Comparison of ENCODE assay signal across 8 cellular contexts in the genomic region with DNA sequence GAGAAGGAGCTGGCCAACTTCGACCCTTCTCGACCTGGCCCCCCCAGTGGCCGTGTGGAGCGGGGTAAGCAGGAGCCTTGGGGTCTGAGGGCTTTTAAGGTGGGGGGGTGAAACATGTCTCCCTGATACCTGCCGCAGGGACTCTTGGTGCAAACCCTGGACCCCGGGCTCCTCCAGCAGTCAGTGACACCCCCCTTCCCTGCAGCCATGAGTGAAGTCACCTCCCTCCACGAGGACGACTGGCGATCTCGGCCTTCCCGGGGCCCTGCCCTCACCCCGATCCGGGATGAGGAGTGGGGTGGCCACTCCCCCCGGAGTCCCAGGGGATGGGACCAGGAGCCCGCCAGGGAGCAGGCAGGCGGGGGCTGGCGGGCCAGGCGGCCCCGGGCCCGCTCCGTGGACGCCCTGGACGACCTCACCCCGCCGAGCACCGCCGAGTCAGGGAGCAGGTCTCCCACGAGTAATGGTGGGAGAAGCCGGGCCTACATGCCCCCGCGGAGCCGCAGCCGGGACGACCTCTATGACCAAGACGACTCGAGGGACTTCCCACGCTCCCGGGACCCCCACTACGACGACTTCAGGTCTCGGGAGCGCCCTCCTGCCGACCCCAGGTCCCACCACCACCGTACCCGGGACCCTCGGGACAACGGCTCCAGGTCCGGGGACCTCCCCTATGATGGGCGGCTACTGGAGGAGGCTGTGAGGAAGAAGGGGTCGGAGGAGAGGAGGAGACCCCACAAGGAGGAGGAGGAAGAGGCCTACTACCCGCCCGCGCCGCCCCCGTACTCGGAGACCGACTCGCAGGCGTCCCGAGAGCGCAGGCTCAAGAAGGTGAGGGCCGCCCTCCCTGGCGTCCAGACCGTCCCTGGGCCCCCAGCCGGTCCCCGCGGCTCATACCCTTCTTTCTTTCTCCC. TPM values are rescaled to one million over a fixed set of nuclear protein-coding genes. Genes with fewer than 3 reads are reported as not detected.
DNase-seq lines count a peak whose midpoint lies in the region; ATAC-seq and TF ChIP-seq lines count a peak whose summit lies in the region.

No MANE protein-coding gene starts in this region.

- intact Hi-C loops in esophagus squamous epithelium (cut with DNase I), result no loop called here

- DNase-seq in CMK (ENCODE audit: low read depth) (peak; percentile 52), LHCN-M2 (ENCODE audit: low read depth) (peak; percentile 18), esophagus squamous epithelium (lab: John Stamatoyannopoulos, UW) (no peak), ureter (ENCODE audit: low spot score) (peak; percentile 63), inferior parietal cortex (ENCODE audit: extremely low spot score) (no peak)
- peak; percentile 64 for DNase-seq in activated CD8-positive, alpha-beta memory T cell treated with anti-CD3 and anti-CD28 coated beads, Interleukin-2, amount 10 ng/mL, durations not matched to agents 7 days and 5 days
- DNase-seq in naive thymus-derived CD8-positive, alpha-beta T cell, result peak in 7 of 10 donors; percentile 23 to 73 (median 37)

- H3K4me1 Mint-ChIP-seq in activated CD8-positive, alpha-beta memory T cell treated with anti-CD3 and anti-CD28 coated beads, Interleukin-2, amount 10 ng/mL, durations not matched to agents 7 days and 5 days, result peaks cover 17% of the 10 kb centered on the region
- H3K4me1 Mint-ChIP-seq in naive thymus-derived CD8-positive, alpha-beta T cell, result peaks cover 21 to 55% (median 47%) of the 10 kb centered on the region in 4 donors

- POLR2A ChIA-PET in naive thymus-derived CD8-positive, alpha-beta T cell (lab: Charles Lee), result interaction anchor here (0.8 to 7.7 kb wide), 17 partner anchors 13 to 125 kb away, joined by 3 to 91 read pairs (median 5); a partner anchor contains a TSS

- H3K27me3 Mint-ChIP-seq in activated CD8-positive, alpha-beta memory T cell treated with anti-CD3 and anti-CD28 coated beads, Interleukin-2, amount 10 ng/mL, durations not matched to agents 7 days and 5 days, result no peaks in the 10 kb centered on the region
- no peaks in the 10 kb centered on the region for H3K27me3 Mint-ChIP-seq in naive thymus-derived CD8-positive, alpha-beta T cell

- no peaks in the 10 kb centered on the region for H3K9me3 Mint-ChIP-seq in activated CD8-positive, alpha-beta memory T cell treated with anti-CD3 and anti-CD28 coated beads, Interleukin-2, amount 10 ng/mL, durations not matched to agents 7 days and 5 days (ENCODE audit: low read depth)
- no peaks in the 10 kb centered on the region for H3K9me3 Mint-ChIP-seq in naive thymus-derived CD8-positive, alpha-beta T cell

- H3K27ac Mint-ChIP-seq in activated CD8-positive, alpha-beta memory T cell treated with anti-CD3 and anti-CD28 coated beads, Interleukin-2, amount 10 ng/mL, durations not matched to agents 7 days and 5 days, result peak overlapping the region; percentile 90
- peak overlapping the region; percentile 88 to 98 (median 97) for H3K27ac Mint-ChIP-seq in naive thymus-derived CD8-positive, alpha-beta T cell

- TF ChIP-seq POLR2A in esophagus squamous epithelium (IDR thresholded peaks at IDR 0.05), result no peak

- H3K4me3 ChIP-seq in esophagus squamous epithelium, result peak overlapping the region; percentile 63 to 95 (median 75)

- peak; percentile 29 for ATAC-seq in activated CD8-positive, alpha-beta memory T cell treated with anti-CD3 and anti-CD28 coated beads, Interleukin-2, amount 10 ng/mL, durations not matched to agents 7 days and 5 days
- peak; percentile 17 to 19 for ATAC-seq in naive thymus-derived CD8-positive, alpha-beta T cell
- no peak for ATAC-seq in GM21447 (IDR thresholded peaks at IDR 0.05; ENCODE audit: unreplicated experiment)

- peak overlapping the region; percentile 94 to 98 (median 96) for H3K27ac ChIP-seq in esophagus squamous epithelium

- CTCF ChIA-PET in activated CD8-positive, alpha-beta memory T cell treated with anti-CD3 and anti-CD28 coated beads, Interleukin-2, amount 10 ng/mL, durations not matched to agents 7 days and 5 days (lab: Charles Lee), result interaction anchor here (1.1 to 1.4 kb wide), 2 partner anchors 28 to 228 kb away, joined by 3 read pairs; no protein-coding TSS in a partner anchor

- no peaks in the 10 kb centered on the region for H3K9me3 ChIP-seq in esophagus squamous epithelium

- peaks cover 0 to 63% (median 21%) of the 10 kb centered on the region in 3 donors for H3K36me3 ChIP-seq in esophagus squamous epithelium

- H3K4me1 ChIP-seq in esophagus squamous epithelium, result peaks cover 21 to 68% (median 32%) of the 10 kb centered on the region in 3 donors

- H3K27me3 ChIP-seq in esophagus squamous epithelium, result no peaks in the 10 kb centered on the region

- H3K4me3 Mint-ChIP-seq in activated CD8-positive, alpha-beta memory T cell treated with anti-CD3 and anti-CD28 coated beads, Interleukin-2, amount 10 ng/mL, durations not matched to agents 7 days and 5 days, result peak overlapping the region; percentile 89
- peak overlapping the region; percentile 89 to 98 (median 96) for H3K4me3 Mint-ChIP-seq in naive thymus-derived CD8-positive, alpha-beta T cell

- no peak for TF ChIP-seq CTCF in esophagus squamous epithelium (IDR thresholded peaks at IDR 0.05)

- peaks cover 20% of the 10 kb centered on the region for H3K36me3 Mint-ChIP-seq in activated CD8-positive, alpha-beta memory T cell treated with anti-CD3 and anti-CD28 coated beads, Interleukin-2, amount 10 ng/mL, durations not matched to agents 7 days and 5 days
- peaks cover 0 to 43% (median 4%) of the 10 kb centered on the region in 3 donors for H3K36me3 Mint-ChIP-seq in naive thymus-derived CD8-positive, alpha-beta T cell

- WGBS in esophagus squamous epithelium, 2 donors, result 1 to 13% methylated on average over 13 to 19 of the region's 67 CpGs

RNA-seq across cellular contexts. Expression of a gene that starts 1.6 kb away (rescaled TPM):
- total RNA-seq in LHCN-M2 (2014; rRNA removed) (82.3 and 86.1 TPM in 2 replicates), esophagus squamous epithelium (10 to 100 TPM; 56.1 to 79.7 (median 59.0) TPM), ureter (113 TPM)
- 103 TPM for polyA plus RNA-seq in LHCN-M2 (2012)
- total RNA-seq in activated CD8-positive, alpha-beta memory T cell treated with anti-CD3 and anti-CD28 coated beads, Interleukin-2, amount 10 ng/mL, durations not matched to agents 7 days and 5 days, result 100 to 1,000 TPM; 138 to 154 TPM
- 100 to 1,000 TPM; 226 to 232 TPM for total RNA-seq in naive thymus-derived CD8-positive, alpha-beta T cell
- 1 to 10 TPM; 4.5 to 6.9 (median 5.2) TPM for polyA plus RNA-seq in naive thymus-derived CD8-positive, alpha-beta T cell

RNA-seq across cellular contexts. Expression of a gene that starts 15.2 kb away (rescaled TPM):
- total RNA-seq in LHCN-M2 (2014; rRNA removed), result not detected in 2 replicates
- not detected for polyA plus RNA-seq in LHCN-M2 (2012)
- under 1 TPM; 0.55 to 0.77 TPM for total RNA-seq in activated CD8-positive, alpha-beta memory T cell treated with anti-CD3 and anti-CD28 coated beads, Interleukin-2, amount 10 ng/mL, durations not matched to agents 7 days and 5 days
- total RNA-seq in esophagus squamous epithelium, result not detected
- total RNA-seq in naive thymus-derived CD8-positive, alpha-beta T cell, result 1 to 10 TPM; 2.5 to 2.6 TPM
- polyA plus RNA-seq in naive thymus-derived CD8-positive, alpha-beta T cell, result under 1 TPM in 1 of 3 donors, not detected in 2; 0.06 TPM
- total RNA-seq in ureter, result 1.2 TPM

RNA-seq across cellular contexts. Expression of a gene that starts 18.4 kb away (rescaled TPM):
- total RNA-seq in LHCN-M2 (2014; rRNA removed) (1.7 and 2.6 TPM in 2 replicates), esophagus squamous epithelium (100 to 1,000 TPM in 1 of 4 donors, 10 to 100 TPM in 3; 36.0 to 113 (median 79.4) TPM), ureter (55.2 TPM)
- 3.5 TPM for polyA plus RNA-seq in LHCN-M2 (2012)
- 10 to 100 TPM in 1 of 2 experiments, 1 to 10 TPM in 1; 7.2 to 10.0 TPM for total RNA-seq in activated CD8-positive, alpha-beta memory T cell treated with anti-CD3 and anti-CD28 coated beads, Interleukin-2, amount 10 ng/mL, durations not matched to agents 7 days and 5 days
- 10 to 100 TPM; 57.4 to 59.9 TPM for total RNA-seq in naive thymus-derived CD8-positive, alpha-beta T cell
- polyA plus RNA-seq in naive thymus-derived CD8-positive, alpha-beta T cell, result 100 to 1,000 TPM in 1 of 3 donors, 10 to 100 TPM in 2; 36.7 to 106 (median 65.7) TPM

RNA-seq across cellular contexts. Expression of a gene that starts 24.8 kb away (rescaled TPM):
- total RNA-seq in LHCN-M2 (2014; rRNA removed) (not detected in 2 replicates), esophagus squamous epithelium (1 to 10 TPM in 1 of 4 donors, not detected in 3; 2.3 TPM), ureter (not detected)
- not detected for polyA plus RNA-seq in LHCN-M2 (2012)
- under 1 TPM in 1 of 2 experiments, not detected in 1; 0.26 TPM for total RNA-seq in activated CD8-positive, alpha-beta memory T cell treated with anti-CD3 and anti-CD28 coated beads, Interleukin-2, amount 10 ng/mL, durations not matched to agents 7 days and 5 days
- total RNA-seq in naive thymus-derived CD8-positive, alpha-beta T cell, result not detected
- under 1 TPM in 1 of 3 donors, not detected in 2; 0.08 TPM for polyA plus RNA-seq in naive thymus-derived CD8-positive, alpha-beta T cell

RNA-seq across cellular contexts. Expression of a gene that starts 38.6 kb away (rescaled TPM):
- total RNA-seq in LHCN-M2 (2014; rRNA removed) (not detected in 2 replicates), esophagus squamous epithelium (not detected), ureter (not detected)
- polyA plus RNA-seq in LHCN-M2 (2012), result not detected
- not detected for total RNA-seq in activated CD8-positive, alpha-beta memory T cell treated with anti-CD3 and anti-CD28 coated beads, Interleukin-2, amount 10 ng/mL, durations not matched to agents 7 days and 5 days
- not detected for total RNA-seq in naive thymus-derived CD8-positive, alpha-beta T cell
- polyA plus RNA-seq in naive thymus-derived CD8-positive, alpha-beta T cell, result not detected

Comparison
In these comparisons a context has a peak if more than half of its experiments do, and no peak if none do; other contexts are left out.
1. DNase-seq: peak in CMK (single experiment), LHCN-M2 (single experiment), activated CD8-positive, alpha-beta memory T cell treated with anti-CD3 and anti-CD28 coated beads, Interleukin-2, amount 10 ng/mL, durations not matched to agents 7 days and 5 days (single experiment), naive thymus-derived CD8-positive, alpha-beta T cell (7 of 10) and ureter (single experiment); none in esophagus squamous epithelium (single experiment) and inferior parietal cortex (single experiment).